8 cellular contexts compared by ENCODE assay signal in the genomic region with DNA sequence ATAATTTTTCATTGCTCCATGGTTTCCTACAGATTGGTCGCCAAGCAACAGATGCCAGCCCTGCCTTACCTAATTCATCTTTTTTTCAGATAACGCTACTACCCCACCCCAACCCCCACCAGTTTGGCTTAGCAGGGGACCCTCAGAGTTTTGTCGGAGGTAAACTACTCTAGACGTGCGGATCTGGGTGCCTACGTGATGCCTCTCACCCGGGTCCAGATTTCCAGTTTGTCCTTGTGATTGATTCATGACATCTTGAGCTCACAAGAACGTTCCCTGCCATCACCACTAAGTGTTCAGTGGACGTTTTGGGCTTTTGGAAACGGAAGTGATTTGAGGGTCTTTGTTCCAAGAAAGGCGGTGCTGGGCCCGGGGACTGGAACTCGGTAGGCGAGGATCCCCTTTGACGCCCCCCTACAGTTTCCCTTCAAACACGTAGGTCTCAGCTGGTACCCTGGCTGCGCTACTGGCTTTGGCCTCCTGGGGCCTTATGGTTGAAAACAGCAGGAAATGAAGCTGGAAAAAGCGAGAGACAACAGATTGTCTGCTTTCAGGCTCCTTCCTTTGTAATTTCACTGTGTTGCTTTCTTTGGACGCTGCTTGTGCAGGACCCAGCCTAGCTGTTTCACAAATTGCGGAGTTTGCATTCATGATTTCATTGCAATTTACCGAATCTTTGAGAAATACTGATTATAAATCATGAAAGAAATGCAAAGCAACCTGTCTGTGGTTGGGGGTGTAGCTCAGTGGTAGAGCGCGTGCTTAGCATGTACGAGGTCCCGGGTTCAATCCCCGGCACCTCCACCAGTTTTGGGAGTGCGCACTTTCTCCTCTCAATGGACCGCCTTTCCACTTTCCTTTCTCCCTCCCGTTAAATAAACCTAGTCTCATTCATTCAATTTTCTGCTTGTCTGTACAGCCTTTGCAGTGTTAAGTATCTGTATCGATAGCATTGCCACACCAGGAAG.
DNase-seq lines count a peak whose midpoint lies in the region; ATAC-seq and TF ChIP-seq lines count a peak whose summit lies in the region.

No MANE protein-coding gene starts in this region.

- TF ChIP-seq CTCF in body of pancreas (IDR thresholded peaks at IDR 0.05) (peak in 4 of 7 experiments; percentile 14 to 25 (median 16)), left lung (IDR thresholded peaks at IDR 0.05) (no peak)

- TF ChIP-seq POLR2A in body of pancreas (IDR thresholded peaks at IDR 0.05), result no peak

- H3K27ac ChIP-seq in body of pancreas, result no peak overlapping the region
- no peak overlapping the region for H3K27ac ChIP-seq in left lung

- H3K27me3 ChIP-seq in body of pancreas, result peaks cover 3 to 11% of the 10 kb centered on the region in 2 donors
- peaks cover 6 to 75% of the 10 kb centered on the region in 2 donors for H3K27me3 ChIP-seq in left lung

- ATAC-seq in body of pancreas, result no peak
- ATAC-seq in left lung, result peak; percentile 42
- ATAC-seq in HG03520 (IDR thresholded peaks at IDR 0.05; ENCODE audit: unreplicated experiment), result no peak

- intact Hi-C loops in body of pancreas (cut with DNase I), result no loop called here
- intact Hi-C loops in left lung (cut with DNase I), result no loop called here

- 4 to 6% methylated on average over 29 to 30 of the region's 30 CpGs for WGBS in body of pancreas, 2 donors

- H3K4me1 ChIP-seq in body of pancreas (peaks cover 9% of the 10 kb centered on the region), left lung (no peaks in the 10 kb centered on the region)

- peak; percentile 72 for DNase-seq in activated CD4-positive, alpha-beta T cell treated with anti-CD3 and anti-CD28 coated beads for 48 hours
- DNase-seq in activated CD4-positive, alpha-beta T cell treated with anti-CD3 and anti-CD28 coated beads, Interleukin-2, amount 50 U/mL, for 4 hours, result no peak
- DNase-seq in HuH-7 (ENCODE audit: low spot score) (peak; percentile 59), body of pancreas (peak in 3 of 4 donors; percentile 13 to 35 (median 17)), left lung (no peak), CD1c-positive myeloid dendritic cell (ENCODE audit: extremely low spot score) (no peak)

- H3K4me3 ChIP-seq in body of pancreas (no peak overlapping the region), left lung (no peak overlapping the region)

- H3K9me3 ChIP-seq in body of pancreas (no peaks in the 10 kb centered on the region), left lung (no peaks in the 10 kb centered on the region)

- no peaks in the 10 kb centered on the region for H3K36me3 ChIP-seq in body of pancreas (replicated peaks in 1 of 2; ENCODE audit: insufficient read depth in 1 of 2, low read depth in 2 of 2)
- H3K36me3 ChIP-seq in left lung, result no peaks in the 10 kb centered on the region

TF ChIP-seq in PFSK-1, 5 proteins besides CTCF, POLR2A, EP300 and RAD21:
- TF ChIP-seq SIN3A (IDR thresholded peaks at IDR 0.05; ENCODE audit: borderline replicate concordance, insufficient read depth, low read length) (peak; percentile 51; the same call in 1 of the 2 replicates), TAF1 (IDR thresholded peaks at IDR 0.05; ENCODE audit: borderline replicate concordance, insufficient read depth, low read length) (no peak), POLR2AphosphoS5 (IDR thresholded peaks at IDR 0.05; ENCODE audit: low read depth, low read length) (no peak), FOXP2 (optimal IDR thresholded peaks at IDR 0.05; ENCODE audit: borderline replicate concordance, extremely low read depth, extremely low read length, insufficient read depth) (no peak)
- TF ChIP-seq, protein P1, sequence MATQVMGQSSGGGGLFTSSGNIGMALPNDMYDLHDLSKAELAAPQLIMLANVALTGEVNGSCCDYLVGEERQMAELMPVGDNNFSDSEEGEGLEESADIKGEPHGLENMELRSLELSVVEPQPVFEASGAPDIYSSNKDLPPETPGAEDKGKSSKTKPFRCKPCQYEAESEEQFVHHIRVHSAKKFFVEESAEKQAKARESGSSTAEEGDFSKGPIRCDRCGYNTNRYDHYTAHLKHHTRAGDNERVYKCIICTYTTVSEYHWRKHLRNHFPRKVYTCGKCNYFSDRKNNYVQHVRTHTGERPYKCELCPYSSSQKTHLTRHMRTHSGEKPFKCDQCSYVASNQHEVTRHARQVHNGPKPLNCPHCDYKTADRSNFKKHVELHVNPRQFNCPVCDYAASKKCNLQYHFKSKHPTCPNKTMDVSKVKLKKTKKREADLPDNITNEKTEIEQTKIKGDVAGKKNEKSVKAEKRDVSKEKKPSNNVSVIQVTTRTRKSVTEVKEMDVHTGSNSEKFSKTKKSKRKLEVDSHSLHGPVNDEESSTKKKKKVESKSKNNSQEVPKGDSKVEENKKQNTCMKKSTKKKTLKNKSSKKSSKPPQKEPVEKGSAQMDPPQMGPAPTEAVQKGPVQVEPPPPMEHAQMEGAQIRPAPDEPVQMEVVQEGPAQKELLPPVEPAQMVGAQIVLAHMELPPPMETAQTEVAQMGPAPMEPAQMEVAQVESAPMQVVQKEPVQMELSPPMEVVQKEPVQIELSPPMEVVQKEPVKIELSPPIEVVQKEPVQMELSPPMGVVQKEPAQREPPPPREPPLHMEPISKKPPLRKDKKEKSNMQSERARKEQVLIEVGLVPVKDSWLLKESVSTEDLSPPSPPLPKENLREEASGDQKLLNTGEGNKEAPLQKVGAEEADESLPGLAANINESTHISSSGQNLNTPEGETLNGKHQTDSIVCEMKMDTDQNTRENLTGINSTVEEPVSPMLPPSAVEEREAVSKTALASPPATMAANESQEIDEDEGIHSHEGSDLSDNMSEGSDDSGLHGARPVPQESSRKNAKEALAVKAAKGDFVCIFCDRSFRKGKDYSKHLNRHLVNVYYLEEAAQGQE (IDR thresholded peaks at IDR 0.05; ENCODE audit: insufficient read depth in 1 of 2, low read depth in 2 of 2, low read length in 2 of 2), result 0 out of 4 replicates have a peak, but pooled peaks of 1 of the 2 experiments have one; percentile 21

Comparison
In these comparisons a context has a peak if more than half of its experiments do, and no peak if none do; other contexts are left out.
1. DNase-seq: peak in activated CD4-positive, alpha-beta T cell treated with anti-CD3 and anti-CD28 coated beads for 48 hours (single experiment), HuH-7 (single experiment) and body of pancreas (3 of 4); none in activated CD4-positive, alpha-beta T cell treated with anti-CD3 and anti-CD28 coated beads, Interleukin-2, amount 50 U/mL, for 4 hours (0 of 2), left lung (0 of 2) and CD1c-positive myeloid dendritic cell (single experiment).
2. CTCF ChIP-seq: peak in body of pancreas (4 of 7); none in left lung (0 of 2).